Comparison of ENCODE assay signal across 2 cellular contexts in genomic region chr16:23122107-23122506, GRCh38.
TF ChIP-seq lines count a peak whose summit lies in the region.

No MANE protein-coding gene starts in this region.

TF ChIP-seq in GM12878, 131 proteins besides CTCF, POLR2A, EP300 and RAD21 (continued from another document):
- TF ChIP-seq PBX3 (IDR thresholded peaks at IDR 0.05; ENCODE audit: insufficient replicate concordance, low read depth, low read length): no peak
- no peak for TF ChIP-seq NFIC (IDR thresholded peaks at IDR 0.05; ENCODE audit: low read depth, low read length)
- TF ChIP-seq NR2C2 (IDR thresholded peaks at IDR 0.05; ENCODE audit: borderline replicate concordance, control insufficient read depth, insufficient read length, low read depth): no peak
- TF ChIP-seq RBBP5 (conservative IDR thresholded peaks at IDR 0.05): no peak
- no peak for TF ChIP-seq MYC (IDR thresholded peaks at IDR 0.05; ENCODE audit: insufficient read depth, insufficient read length, insufficient replicate concordance, low read length, severe bottlenecking)
- TF ChIP-seq SUPT20H (IDR thresholded peaks at IDR 0.05; ENCODE audit: borderline replicate concordance, control insufficient read depth, low read depth, low read length): no peak
- no peak for TF ChIP-seq CUX1 (IDR thresholded peaks at IDR 0.05; ENCODE audit: insufficient replicate concordance, low read depth, low read length)
- no peak for TF ChIP-seq IRF4 (IDR thresholded peaks at IDR 0.05; ENCODE audit: low read depth, low read length)
- no peak for TF ChIP-seq WRNIP1 (IDR thresholded peaks at IDR 0.05; ENCODE audit: borderline replicate concordance, low read depth, low read length)
- TF ChIP-seq RELB (IDR thresholded peaks at IDR 0.05; ENCODE audit: low read depth): no peak
- no peak for TF ChIP-seq KDM1A (IDR thresholded peaks at IDR 0.05; ENCODE audit: borderline replicate concordance)
- no peak for TF ChIP-seq ASH2L (IDR thresholded peaks at IDR 0.05; ENCODE audit: borderline replicate concordance, low read depth)
- TF ChIP-seq CREB1 (IDR thresholded peaks at IDR 0.05; ENCODE audit: low read depth): no peak
- TF ChIP-seq ZNF24 (IDR thresholded peaks at IDR 0.05): no peak

TF ChIP-seq in SK-N-SH treated with all-trans-retinoic acid at 6 μM for 48 hours, 23 proteins besides CTCF, POLR2A, EP300 and RAD21 (continued from another document):
- TF ChIP-seq BACH2 (CRISPR knock-in tag; IDR thresholded peaks at IDR 0.05; ENCODE audit: borderline replicate concordance) (no peak), SNAI2 (CRISPR knock-in tag; IDR thresholded peaks at IDR 0.05) (no peak), ZFP3 (CRISPR knock-in tag; IDR thresholded peaks at IDR 0.05) (no peak), PPARA (CRISPR knock-in tag; IDR thresholded peaks at IDR 0.05; ENCODE audit: borderline replicate concordance) (no peak), ARNTL (CRISPR knock-in tag; IDR thresholded peaks at IDR 0.05; ENCODE audit: borderline replicate concordance, low read depth) (no peak), ISL1 (CRISPR knock-in tag; IDR thresholded peaks at IDR 0.05) (no peak)
TF ChIP-seq in SK-N-SH treated with all-trans-retinoic acid at 6 μM for 48 hours: peak in this region for 0.
